1 cellular context compared by ENCODE assay signal in the genomic region with DNA sequence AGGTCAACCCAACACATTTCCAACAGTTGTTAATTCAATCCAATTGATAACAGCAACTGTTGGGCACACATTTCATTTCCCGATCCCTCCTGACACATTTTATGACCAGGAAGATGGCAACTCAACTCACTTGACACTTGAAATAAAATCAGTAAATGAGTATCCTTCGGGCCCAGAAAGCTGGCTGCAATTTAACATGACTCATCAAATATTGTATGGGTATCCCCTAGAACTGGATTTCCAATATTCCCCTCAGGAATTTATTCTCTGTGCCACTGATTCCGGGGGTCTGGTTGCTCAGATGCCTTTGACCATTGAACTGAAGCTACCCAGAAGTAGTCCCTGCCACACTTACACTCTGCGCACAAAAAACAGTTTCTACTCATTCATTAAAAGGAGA.
TF ChIP-seq lines count a peak whose summit lies in the region.

No MANE protein-coding gene starts in this region.

TF ChIP-seq in K562, 482 proteins besides CTCF, POLR2A, EP300 and RAD21:
- TF ChIP-seq MAFG (tag; conservative IDR thresholded peaks at IDR 0.05): peak; percentile 79
- TF ChIP-seq ZNF224 (CRISPR knock-in tag; IDR thresholded peaks at IDR 0.05): no peak
- TF ChIP-seq MAFK (IDR thresholded peaks at IDR 0.05; ENCODE audit: low read length): peak; percentile 62; the same call in 1 of the 2 replicates
- TF ChIP-seq ZNF586 (CRISPR knock-in tag; conservative IDR thresholded peaks at IDR 0.05): no peak
- TF ChIP-seq ZNF316 (IDR thresholded peaks at IDR 0.05): peak; percentile 81
- TF ChIP-seq C11orf30 (IDR thresholded peaks at IDR 0.05; ENCODE audit: low read depth): peak; percentile 76
- TF ChIP-seq GATAD2A (IDR thresholded peaks at IDR 0.05): no peak
- peak; percentile 75 for TF ChIP-seq MAFF (IDR thresholded peaks at IDR 0.05; ENCODE audit: low read length)
